16 cellular contexts compared by ENCODE assay signal in genomic region chr22:20537325-20537756, GRCh38.
"Had no signal": no experiment of that assay in that cellular context is flagged by ENCODE, and none has a peak within 500 bp of the region (broad histone marks: within the 10 kb centered on the region; RNA-seq: fewer than 3 reads in every experiment).

No MANE protein-coding gene starts in this region.

- H3K4me3 ChIP-seq: ascending aorta, breast epithelium, pancreas, SK-N-MC, suprapubic skin had no signal

- H3K9me3 Mint-ChIP-seq: activated CD8-positive, alpha-beta T cell treated with anti-CD3 and anti-CD28 coated beads for 36 hours; activated naive CD8-positive, alpha-beta T cell treated with anti-CD3 and anti-CD28 coated beads for 36 hours; stimulated activated naive CD8-positive, alpha-beta T cell treated with anti-CD3 and anti-CD28 coated beads, Interleukin-15, Interleukin-2, amounts not matched to agents 100 ng/mL and 50 ng/mL, for 24 hours; T-cell; type B pancreatic cell had no signal

- H3K27ac ChIP-seq: pancreas, SK-N-MC, suprapubic skin had no signal

- H3K4me3 Mint-ChIP-seq: activated CD8-positive, alpha-beta T cell treated with anti-CD3 and anti-CD28 coated beads for 36 hours; activated naive CD8-positive, alpha-beta T cell treated with anti-CD3 and anti-CD28 coated beads for 36 hours; stimulated activated naive CD8-positive, alpha-beta T cell treated with anti-CD3 and anti-CD28 coated beads, Interleukin-15, Interleukin-2, amounts not matched to agents 100 ng/mL and 50 ng/mL, for 24 hours; T-cell; type B pancreatic cell had no signal

- H3K27ac Mint-ChIP-seq: activated CD8-positive, alpha-beta T cell treated with anti-CD3 and anti-CD28 coated beads for 36 hours; stimulated activated naive CD8-positive, alpha-beta T cell treated with anti-CD3 and anti-CD28 coated beads, Interleukin-15, Interleukin-2, amounts not matched to agents 100 ng/mL and 50 ng/mL, for 24 hours had no signal

- H3K27me3 ChIP-seq: ascending aorta, breast epithelium, pancreas, suprapubic skin had no signal

- H3K36me3 ChIP-seq: breast epithelium had no signal

- ATAC-seq: activated CD4-positive, CD25-positive, alpha-beta regulatory T cell treated with anti-CD3 and anti-CD28 coated beads, Interleukin-2, amount 50 U/mL, for 24 hours; activated CD8-positive, alpha-beta T cell treated with anti-CD3 and anti-CD28 coated beads for 36 hours; esophagus mucosa; T-cell had no signal

- H3K4me1 ChIP-seq: pancreas had no signal

- DNase-seq: activated CD8-positive, alpha-beta T cell treated with anti-CD3 and anti-CD28 coated beads for 36 hours; activated naive CD8-positive, alpha-beta T cell treated with anti-CD3 and anti-CD28 coated beads for 36 hours; hypothalamus; pancreas; stimulated activated CD4-positive, alpha-beta T cell treated with anti-CD3 and anti-CD28 coated beads, Interleukin-4, amount 100 ng/mL, for 4 hours; stimulated activated CD8-positive, alpha-beta memory T cell treated with anti-CD3 and anti-CD28 coated beads, Interleukin-4, amount 100 ng/mL, for 48 hours; T-cell; T1000 had no signal

- H3K9me3 ChIP-seq: ascending aorta, breast epithelium, pancreas, suprapubic skin had no signal

- H3K27me3 Mint-ChIP-seq: activated CD8-positive, alpha-beta T cell treated with anti-CD3 and anti-CD28 coated beads for 36 hours; activated naive CD8-positive, alpha-beta T cell treated with anti-CD3 and anti-CD28 coated beads for 36 hours; stimulated activated naive CD8-positive, alpha-beta T cell treated with anti-CD3 and anti-CD28 coated beads, Interleukin-15, Interleukin-2, amounts not matched to agents 100 ng/mL and 50 ng/mL, for 24 hours; T-cell; type B pancreatic cell had no signal
